ENCODE assay signal across 8 cellular contexts in genomic region chr19:861756-862528, GRCh38. TPM values are rescaled to one million over a fixed set of nuclear protein-coding genes. Genes with fewer than 3 reads are reported as not detected.
DNase-seq lines count a peak whose midpoint lies in the region; ATAC-seq, FAIRE-seq and TF ChIP-seq lines count a peak whose summit lies in the region.

No MANE protein-coding gene starts in this region.

- no peaks in the 10 kb centered on the region for H3K9me3 ChIP-seq in DOHH2 (ENCODE audit: control insufficient read depth, insufficient read depth, low read length)
- H3K9me3 ChIP-seq in pancreas = no peaks in the 10 kb centered on the region

- no peak overlapping the region for H3K4me3 Mint-ChIP-seq in activated B cell treated with CpG ODN at 0.5 μM for 24 hours

- ATAC-seq in activated B cell treated with CpG ODN at 0.5 μM for 24 hours (ENCODE audit: low read depth) (peak; percentile 35), pancreas (peak in 3 of 4 donors; percentile 39 to 48 (median 47)), GM21526 (IDR thresholded peaks at IDR 0.05; ENCODE audit: low FRiP score, unreplicated experiment) (no peak), GM19023 (IDR thresholded peaks at IDR 0.05; ENCODE audit: unreplicated experiment) (no peak)

- H4K20me1 ChIP-seq in DOHH2 (ENCODE audit: control insufficient read depth, insufficient read depth, low read depth, low read length) = no peaks in the 10 kb centered on the region

- no peak overlapping the region for H3K27ac Mint-ChIP-seq in activated B cell treated with CpG ODN at 0.5 μM for 24 hours

- H3K36me3 Mint-ChIP-seq in activated B cell treated with CpG ODN at 0.5 μM for 24 hours (ENCODE audit: low read depth) = peaks cover 2% of the 10 kb centered on the region

- H3K4me1 Mint-ChIP-seq in activated B cell treated with CpG ODN at 0.5 μM for 24 hours = peaks cover 19% of the 10 kb centered on the region

- peaks cover 38% of the 10 kb centered on the region for H3K4me1 ChIP-seq in DOHH2 (ENCODE audit: control insufficient read depth, low read length)
- H3K4me1 ChIP-seq in pancreas = peaks cover 0 to 3% (median 0%) of the 10 kb centered on the region in 3 donors

- H3K4me2 ChIP-seq in DOHH2 (ENCODE audit: low read length) = peak overlapping the region; percentile 72

- peaks cover 5% of the 10 kb centered on the region; the same call in 1 of the 2 replicates for H3F3A ChIP-seq in DOHH2 (ENCODE audit: control insufficient read depth, insufficient read depth)

- POLR2A ChIA-PET in activated B cell treated with CpG ODN at 0.5 μM for 24 hours (lab: Charles Lee) = interaction anchor here (0.6 to 2.6 kb wide), 7 partner anchors 31 to 267 kb away, joined by 3 to 52 read pairs (median 6); partner anchors contain the start of genes MED16, R3HDM4 and RNU6-9

- intact Hi-C loops in activated B cell treated with CpG ODN at 0.5 μM for 24 hours (cut with micrococcal nuclease) (loop anchor here (1.0 to 2.0 kb wide), 4 partner anchors 31 to 139 kb away; partner anchors contain the start of genes GRIN3B, MED16, PTBP1 and RNU6-9), pancreas (cut with DNase I) (loop anchor here in 1 of 3 donors (5.0 to 10.0 kb wide), 2 partner anchors 90 to 123 kb away; partner anchors contain the start of gene WDR18)

- FAIRE-seq in pancreas (lab: Jason Lieb, UNC) = no peak

- H3K27ac ChIP-seq in DOHH2 (ENCODE audit: low read depth, low read length) (no peak overlapping the region), pancreas (no peak overlapping the region)

- 16 to 20% methylated on average over 50 to 57 of the region's 57 CpGs for WGBS in pancreas, 2 donors

- H3K27me3 Mint-ChIP-seq in activated B cell treated with CpG ODN at 0.5 μM for 24 hours = peaks cover 8% of the 10 kb centered on the region

- DNase-seq in NAMALWA (ENCODE audit: low spot score) (peak; percentile 92), activated B cell treated with CpG ODN at 0.5 μM for 24 hours (peak; percentile 43), pancreas (peak in 4 of 6 donors; percentile 49 to 86 (median 65)), HPDE6-E6E7 (ENCODE audit: extremely low spot score) (no peak)
- DNase-seq in central memory CD4-positive, alpha-beta T cell = peak; percentile 37

- H3K4me3 ChIP-seq in DOHH2 (ENCODE audit: low read length) (peak overlapping the region; percentile 64; the same call in 1 of the 2 replicates), pancreas (no peak overlapping the region)

- TF ChIP-seq CTCF in DOHH2 (IDR thresholded peaks at IDR 0.05; ENCODE audit: low read depth, low read length, poor library complexity, severe bottlenecking) (peak; percentile 52), activated B cell treated with CpG ODN at 0.5 μM for 24 hours (IDR thresholded peaks at IDR 0.05) (no peak), pancreas (IDR thresholded peaks at IDR 0.05) (no peak)

- no peaks in the 10 kb centered on the region for H3K9me2 ChIP-seq in DOHH2 (replicated peaks; ENCODE audit: control insufficient read depth, low read length)

- CTCF ChIA-PET in activated B cell treated with CpG ODN at 0.5 μM for 24 hours (lab: Charles Lee) = interaction anchor here (2.9 kb wide), 1 partner anchor 58 kb away, joined by 25 read pairs; no protein-coding TSS in a partner anchor

- no peaks in the 10 kb centered on the region for H3K9me3 Mint-ChIP-seq in activated B cell treated with CpG ODN at 0.5 μM for 24 hours

- H3K79me2 ChIP-seq in DOHH2 (ENCODE audit: control insufficient read depth, low read length) = no peaks in the 10 kb centered on the region

- H3K27me3 ChIP-seq in DOHH2 (ENCODE audit: control insufficient read depth, low read length) (peaks cover 13% of the 10 kb centered on the region), pancreas (no peaks in the 10 kb centered on the region)

- no peaks in the 10 kb centered on the region for H3K36me3 ChIP-seq in DOHH2 (ENCODE audit: control insufficient read depth, low read length)
- H3K36me3 ChIP-seq in pancreas = no peaks in the 10 kb centered on the region

RNA-seq across cellular contexts. Expression of gene CFD, which starts 2.5 kb away (rescaled TPM):
- total RNA-seq in activated B cell treated with CpG ODN at 0.5 μM for 24 hours (0.54 TPM in 1 of 2 replicates, not detected in the other), pancreas (10 to 100 TPM in 2 of 6 donors, 1 to 10 TPM in 4; 2.5 to 48.8 (median 7.3) TPM)
- polyA plus RNA-seq in pancreas = 10 to 100 TPM; 27.8 to 48.1 TPM

RNA-seq across cellular contexts. Expression of gene ELANE, which starts 9.8 kb away (rescaled TPM):
- total RNA-seq in activated B cell treated with CpG ODN at 0.5 μM for 24 hours (not detected in 2 replicates), pancreas (under 1 TPM in 2 of 6 donors, not detected in 4; 0.16 to 0.35 TPM)
- under 1 TPM; 0.19 to 0.57 TPM for polyA plus RNA-seq in pancreas

RNA-seq across cellular contexts. Expression of gene PRTN3, which starts 21.1 kb away (rescaled TPM):
- not detected in 2 replicates for total RNA-seq in activated B cell treated with CpG ODN at 0.5 μM for 24 hours
- total RNA-seq in pancreas = under 1 TPM in 1 of 6 donors, not detected in 5; 0.24 TPM
- polyA plus RNA-seq in pancreas = under 1 TPM in 1 of 2 donors, not detected in 1; 0.14 TPM

RNA-seq across cellular contexts. Expression of gene MED16, which starts 31.0 kb away (rescaled TPM):
- total RNA-seq in activated B cell treated with CpG ODN at 0.5 μM for 24 hours (76.1 and 79.3 TPM in 2 replicates), pancreas (10 to 100 TPM; 23.0 to 46.5 (median 33.5) TPM)
- polyA plus RNA-seq in pancreas = 100 to 1,000 TPM; 139 to 147 TPM

RNA-seq across cellular contexts. Expression of gene RNU6-9, which starts 31.3 kb away (rescaled TPM):
- total RNA-seq in activated B cell treated with CpG ODN at 0.5 μM for 24 hours (not detected in 2 replicates), pancreas (not detected)
- not detected for polyA plus RNA-seq in pancreas

Comparison
In these comparisons a context has a peak if more than half of its experiments do, and no peak if none do; other contexts are left out.
1. ATAC-seq: peak in activated B cell treated with CpG ODN at 0.5 μM for 24 hours (single experiment) and pancreas (3 of 4); none in GM21526 (single experiment) and GM19023 (single experiment).